8 cellular contexts compared by ENCODE assay signal in the genomic region with DNA sequence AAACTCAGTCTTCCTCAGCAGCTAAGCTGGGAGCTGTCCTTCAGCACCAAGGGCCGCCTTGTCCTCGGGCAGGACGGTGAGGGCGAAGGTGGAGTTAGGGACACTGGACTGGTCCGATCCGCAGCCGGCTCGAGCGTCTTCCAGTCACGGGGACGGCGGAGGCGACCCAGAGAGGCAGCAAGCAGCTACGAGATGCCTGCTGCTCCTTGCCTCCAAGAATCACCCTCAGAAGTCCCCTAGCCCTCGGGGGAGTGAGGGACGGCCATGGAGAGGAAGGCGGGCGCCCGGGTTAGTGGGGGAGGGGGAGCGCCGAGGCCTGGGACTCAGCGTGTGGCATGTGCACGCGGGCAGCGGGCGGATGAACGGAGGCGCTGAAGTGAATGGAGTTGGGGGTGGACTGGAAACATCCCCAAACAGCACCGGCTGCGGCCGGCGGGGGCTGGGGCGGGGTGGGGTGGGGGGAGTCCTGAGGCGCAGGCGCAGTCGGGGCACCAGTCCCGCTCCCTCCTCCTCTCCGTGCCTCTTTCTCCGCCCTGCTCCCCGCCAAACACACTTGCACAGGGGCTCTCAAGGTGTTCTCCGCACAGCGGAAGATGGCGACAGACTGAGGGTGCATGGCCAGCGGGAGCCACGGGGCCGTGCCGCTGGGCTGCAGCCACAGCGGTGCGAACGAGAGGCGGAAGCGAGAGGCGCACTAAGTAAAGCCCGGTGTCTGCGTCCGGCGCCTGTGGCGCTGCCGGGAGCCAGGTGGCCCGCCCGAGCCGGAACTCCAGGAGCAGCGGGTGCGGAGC. TPM values are rescaled to one million over a fixed set of nuclear protein-coding genes. Genes with fewer than 3 reads are reported as not detected.
DNase-seq lines count a peak whose midpoint lies in the region; ATAC-seq and TF ChIP-seq lines count a peak whose summit lies in the region.

A gene (plus strand): TSS at position 492 of the 791 bp plus-strand sequence. CDS start 957 bp downstream, outside the sequence.

- peaks cover 0 to 2% of the 10 kb centered on the region in 2 donors for H3K4me1 ChIP-seq in left lung

- DNase-seq in DMS53 treated with DMSO at 0.1 percent for 48 hours (lab: John Stamatoyannopoulos, UW; ENCODE audit: unreplicated experiment) (peak; percentile 51), Kasumi-1 (lab: John Stamatoyannopoulos, UW) (peak; percentile 19 to 37), dermis microvascular lymphatic vessel endothelial cell (ENCODE audit: low read depth in 2 of 2) (peak; percentile 18 to 61), left lung (peak in 1 of 2 donors; percentile 46), HCEC 1CT (no peak)
- peak; percentile 53 for DNase-seq in stimulated activated CD8-positive, alpha-beta memory T cell treated with anti-CD3 and anti-CD28 coated beads, Interleukin-4, amount 100 ng/mL, for 48 hours

- ATAC-seq in SK-N-SH treated with all-trans-retinoic acid at 6 μM for 48 hours (peak; percentile 86), left lung (peak; percentile 92), GM21529 (IDR thresholded peaks at IDR 0.05; ENCODE audit: unreplicated experiment) (no peak)

- peaks cover 20 to 80% of the 10 kb centered on the region in 2 donors for H3K27me3 ChIP-seq in left lung

- TF ChIP-seq CTCF in left lung (IDR thresholded peaks at IDR 0.05), result no peak

- no peaks in the 10 kb centered on the region for H3K9me3 ChIP-seq in left lung

- H3K27ac ChIP-seq in left lung, result no peak within 1 kb of the TSS

- peak within 1 kb of the TSS; percentile 25 to 34 for H3K4me3 ChIP-seq in left lung

- H3K36me3 ChIP-seq in left lung, result no peaks in the 10 kb centered on the region

- intact Hi-C loops in left lung (cut with DNase I), result no loop called here

TF ChIP-seq in SK-N-SH treated with all-trans-retinoic acid at 6 μM for 48 hours, 23 proteins besides CTCF, POLR2A, EP300 and RAD21:
- no peak for TF ChIP-seq ZNF8 (CRISPR knock-in tag; IDR thresholded peaks at IDR 0.05)
- no peak for TF ChIP-seq ISL1 (CRISPR knock-in tag; IDR thresholded peaks at IDR 0.05)
- no peak for TF ChIP-seq ZFP3 (CRISPR knock-in tag; IDR thresholded peaks at IDR 0.05)
- TF ChIP-seq, protein P1, sequence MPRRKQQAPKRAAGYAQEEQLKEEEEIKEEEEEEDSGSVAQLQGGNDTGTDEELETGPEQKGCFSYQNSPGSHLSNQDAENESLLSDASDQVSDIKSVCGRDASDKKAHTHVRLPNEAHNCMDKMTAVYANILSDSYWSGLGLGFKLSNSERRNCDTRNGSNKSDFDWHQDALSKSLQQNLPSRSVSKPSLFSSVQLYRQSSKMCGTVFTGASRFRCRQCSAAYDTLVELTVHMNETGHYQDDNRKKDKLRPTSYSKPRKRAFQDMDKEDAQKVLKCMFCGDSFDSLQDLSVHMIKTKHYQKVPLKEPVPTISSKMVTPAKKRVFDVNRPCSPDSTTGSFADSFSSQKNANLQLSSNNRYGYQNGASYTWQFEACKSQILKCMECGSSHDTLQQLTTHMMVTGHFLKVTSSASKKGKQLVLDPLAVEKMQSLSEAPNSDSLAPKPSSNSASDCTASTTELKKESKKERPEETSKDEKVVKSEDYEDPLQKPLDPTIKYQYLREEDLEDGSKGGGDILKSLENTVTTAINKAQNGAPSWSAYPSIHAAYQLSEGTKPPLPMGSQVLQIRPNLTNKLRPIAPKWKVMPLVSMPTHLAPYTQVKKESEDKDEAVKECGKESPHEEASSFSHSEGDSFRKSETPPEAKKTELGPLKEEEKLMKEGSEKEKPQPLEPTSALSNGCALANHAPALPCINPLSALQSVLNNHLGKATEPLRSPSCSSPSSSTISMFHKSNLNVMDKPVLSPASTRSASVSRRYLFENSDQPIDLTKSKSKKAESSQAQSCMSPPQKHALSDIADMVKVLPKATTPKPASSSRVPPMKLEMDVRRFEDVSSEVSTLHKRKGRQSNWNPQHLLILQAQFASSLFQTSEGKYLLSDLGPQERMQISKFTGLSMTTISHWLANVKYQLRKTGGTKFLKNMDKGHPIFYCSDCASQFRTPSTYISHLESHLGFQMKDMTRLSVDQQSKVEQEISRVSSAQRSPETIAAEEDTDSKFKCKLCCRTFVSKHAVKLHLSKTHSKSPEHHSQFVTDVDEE (CRISPR knock-in tag; IDR thresholded peaks at IDR 0.05), result no peak
- TF ChIP-seq, protein P2, sequence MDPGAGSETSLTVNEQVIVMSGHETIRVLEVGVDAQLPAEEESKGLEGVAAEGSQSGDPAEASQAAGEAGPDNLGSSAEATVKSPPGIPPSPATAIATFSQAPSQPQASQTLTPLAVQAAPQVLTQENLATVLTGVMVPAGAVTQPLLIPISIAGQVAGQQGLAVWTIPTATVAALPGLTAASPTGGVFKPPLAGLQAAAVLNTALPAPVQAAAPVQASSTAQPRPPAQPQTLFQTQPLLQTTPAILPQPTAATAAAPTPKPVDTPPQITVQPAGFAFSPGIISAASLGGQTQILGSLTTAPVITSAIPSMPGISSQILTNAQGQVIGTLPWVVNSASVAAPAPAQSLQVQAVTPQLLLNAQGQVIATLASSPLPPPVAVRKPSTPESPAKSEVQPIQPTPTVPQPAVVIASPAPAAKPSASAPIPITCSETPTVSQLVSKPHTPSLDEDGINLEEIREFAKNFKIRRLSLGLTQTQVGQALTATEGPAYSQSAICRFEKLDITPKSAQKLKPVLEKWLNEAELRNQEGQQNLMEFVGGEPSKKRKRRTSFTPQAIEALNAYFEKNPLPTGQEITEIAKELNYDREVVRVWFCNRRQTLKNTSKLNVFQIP (CRISPR knock-in tag; IDR thresholded peaks at IDR 0.05; ENCODE audit: borderline replicate concordance, low read depth), result no peak
- TF ChIP-seq, protein P3, sequence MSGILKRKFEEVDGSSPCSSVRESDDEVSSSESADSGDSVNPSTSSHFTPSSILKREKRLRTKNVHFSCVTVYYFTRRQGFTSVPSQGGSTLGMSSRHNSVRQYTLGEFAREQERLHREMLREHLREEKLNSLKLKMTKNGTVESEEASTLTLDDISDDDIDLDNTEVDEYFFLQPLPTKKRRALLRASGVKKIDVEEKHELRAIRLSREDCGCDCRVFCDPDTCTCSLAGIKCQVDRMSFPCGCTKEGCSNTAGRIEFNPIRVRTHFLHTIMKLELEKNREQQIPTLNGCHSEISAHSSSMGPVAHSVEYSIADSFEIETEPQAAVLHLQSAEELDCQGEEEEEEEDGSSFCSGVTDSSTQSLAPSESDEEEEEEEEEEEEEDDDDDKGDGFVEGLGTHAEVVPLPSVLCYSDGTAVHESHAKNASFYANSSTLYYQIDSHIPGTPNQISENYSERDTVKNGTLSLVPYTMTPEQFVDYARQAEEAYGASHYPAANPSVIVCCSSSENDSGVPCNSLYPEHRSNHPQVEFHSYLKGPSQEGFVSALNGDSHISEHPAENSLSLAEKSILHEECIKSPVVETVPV (CRISPR knock-in tag; IDR thresholded peaks at IDR 0.05), result no peak
- TF ChIP-seq, protein P4, sequence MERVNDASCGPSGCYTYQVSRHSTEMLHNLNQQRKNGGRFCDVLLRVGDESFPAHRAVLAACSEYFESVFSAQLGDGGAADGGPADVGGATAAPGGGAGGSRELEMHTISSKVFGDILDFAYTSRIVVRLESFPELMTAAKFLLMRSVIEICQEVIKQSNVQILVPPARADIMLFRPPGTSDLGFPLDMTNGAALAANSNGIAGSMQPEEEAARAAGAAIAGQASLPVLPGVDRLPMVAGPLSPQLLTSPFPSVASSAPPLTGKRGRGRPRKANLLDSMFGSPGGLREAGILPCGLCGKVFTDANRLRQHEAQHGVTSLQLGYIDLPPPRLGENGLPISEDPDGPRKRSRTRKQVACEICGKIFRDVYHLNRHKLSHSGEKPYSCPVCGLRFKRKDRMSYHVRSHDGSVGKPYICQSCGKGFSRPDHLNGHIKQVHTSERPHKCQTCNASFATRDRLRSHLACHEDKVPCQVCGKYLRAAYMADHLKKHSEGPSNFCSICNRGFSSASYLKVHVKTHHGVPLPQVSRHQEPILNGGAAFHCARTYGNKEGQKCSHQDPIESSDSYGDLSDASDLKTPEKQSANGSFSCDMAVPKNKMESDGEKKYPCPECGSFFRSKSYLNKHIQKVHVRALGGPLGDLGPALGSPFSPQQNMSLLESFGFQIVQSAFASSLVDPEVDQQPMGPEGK (CRISPR knock-in tag; IDR thresholded peaks at IDR 0.05; ENCODE audit: borderline replicate concordance), result no peak
- TF ChIP-seq TCF4 (CRISPR knock-in tag; IDR thresholded peaks at IDR 0.05; ENCODE audit: borderline replicate concordance), result no peak
- no peak for TF ChIP-seq OSR1 (CRISPR knock-in tag; IDR thresholded peaks at IDR 0.05)
- TF ChIP-seq, protein P5, sequence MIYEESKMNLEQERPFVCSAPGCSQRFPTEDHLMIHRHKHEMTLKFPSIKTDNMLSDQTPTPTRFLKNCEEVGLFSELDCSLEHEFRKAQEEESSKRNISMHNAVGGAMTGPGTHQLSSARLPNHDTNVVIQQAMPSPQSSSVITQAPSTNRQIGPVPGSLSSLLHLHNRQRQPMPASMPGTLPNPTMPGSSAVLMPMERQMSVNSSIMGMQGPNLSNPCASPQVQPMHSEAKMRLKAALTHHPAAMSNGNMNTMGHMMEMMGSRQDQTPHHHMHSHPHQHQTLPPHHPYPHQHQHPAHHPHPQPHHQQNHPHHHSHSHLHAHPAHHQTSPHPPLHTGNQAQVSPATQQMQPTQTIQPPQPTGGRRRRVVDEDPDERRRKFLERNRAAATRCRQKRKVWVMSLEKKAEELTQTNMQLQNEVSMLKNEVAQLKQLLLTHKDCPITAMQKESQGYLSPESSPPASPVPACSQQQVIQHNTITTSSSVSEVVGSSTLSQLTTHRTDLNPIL (CRISPR knock-in tag; IDR thresholded peaks at IDR 0.05; ENCODE audit: low read depth), result no peak
- no peak for TF ChIP-seq ZC3H10 (CRISPR knock-in tag; IDR thresholded peaks at IDR 0.05)
- no peak for TF ChIP-seq PPARA (CRISPR knock-in tag; IDR thresholded peaks at IDR 0.05; ENCODE audit: borderline replicate concordance)
- no peak for TF ChIP-seq ZNF70 (CRISPR knock-in tag; IDR thresholded peaks at IDR 0.05)
- no peak for TF ChIP-seq TOX (CRISPR knock-in tag; IDR thresholded peaks at IDR 0.05; ENCODE audit: borderline replicate concordance)
- TF ChIP-seq CSDC2 (CRISPR knock-in tag; IDR thresholded peaks at IDR 0.05), result no peak
- no peak for TF ChIP-seq RARB (CRISPR knock-in tag; IDR thresholded peaks at IDR 0.05)

RNA-seq across cellular contexts. Expression of the gene that starts here (rescaled TPM):
- total RNA-seq in dermis microvascular lymphatic vessel endothelial cell, result 0.13 and 0.51 TPM in 2 replicates
- under 1 TPM; 0.20 to 0.26 TPM for total RNA-seq in left lung

Comparison
In these comparisons a context has a peak if more than half of its experiments do, and no peak if none do; other contexts are left out.
1. Peak in DNase-seq in dermis microvascular lymphatic vessel endothelial cell; RNA of the gene not detected or under 1 TPM.
2. Peak in ATAC-seq and H3K4me3 ChIP-seq in left lung; RNA of the gene not detected or under 1 TPM.